ENCODE assay signal across 24 cellular contexts in the genomic region with DNA sequence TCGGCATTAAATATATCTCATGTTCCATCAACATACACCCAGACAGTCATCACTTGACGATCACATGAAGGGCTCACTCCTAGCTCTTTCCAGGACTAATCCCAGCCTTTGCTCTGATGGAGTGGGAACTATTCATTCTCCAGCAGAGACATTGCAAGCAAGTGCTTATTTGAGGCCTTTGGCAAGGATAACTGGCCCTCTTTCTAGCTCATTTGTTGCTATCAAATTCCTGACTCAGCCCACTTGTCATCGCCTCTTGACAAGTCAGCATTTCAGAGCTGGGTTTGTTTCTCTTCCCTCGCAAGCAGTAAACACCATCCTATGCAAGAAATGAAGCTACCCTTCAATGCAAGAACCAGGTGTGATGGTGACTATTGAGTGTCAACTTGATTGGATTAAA.
"Had no signal": no experiment of that assay in that cellular context is flagged by ENCODE, and none has a peak within 500 bp of the region (broad histone marks: within the 10 kb centered on the region; RNA-seq: fewer than 3 reads in every experiment).

No MANE protein-coding gene starts in this region.

- H3K36me3 Mint-ChIP-seq: activated naive CD8-positive, alpha-beta T cell treated with anti-CD3 and anti-CD28 coated beads, Interleukin-2, amount 10 ng/mL, durations not matched to agents 7 days and 5 days; WTC11 had no signal

- H3K27me3 Mint-ChIP-seq: activated naive CD8-positive, alpha-beta T cell treated with anti-CD3 and anti-CD28 coated beads, Interleukin-2, amount 10 ng/mL, durations not matched to agents 7 days and 5 days; T-helper 17 cell had no signal

- H3K4me1 ChIP-seq: adrenal gland, body of pancreas had no signal

- H3K27ac Mint-ChIP-seq: activated CD8-positive, alpha-beta T cell treated with anti-CD3 and anti-CD28 coated beads, Interleukin-2, amount 10 ng/mL, durations not matched to agents 7 days and 5 days; activated naive CD8-positive, alpha-beta T cell treated with anti-CD3 and anti-CD28 coated beads, Interleukin-2, amount 10 ng/mL, durations not matched to agents 7 days and 5 days; T-helper 17 cell; WTC11 had no signal

- H3K4me3 Mint-ChIP-seq: activated CD8-positive, alpha-beta T cell treated with anti-CD3 and anti-CD28 coated beads, Interleukin-2, amount 10 ng/mL, durations not matched to agents 7 days and 5 days; activated naive CD8-positive, alpha-beta T cell treated with anti-CD3 and anti-CD28 coated beads, Interleukin-2, amount 10 ng/mL, durations not matched to agents 7 days and 5 days; T-helper 17 cell; WTC11 had no signal

- ATAC-seq: activated CD8-positive, alpha-beta T cell treated with anti-CD3 and anti-CD28 coated beads, Interleukin-2, amount 10 ng/mL, durations not matched to agents 7 days and 5 days; body of pancreas; Panc1; T-helper 17 cell; WTC11 had no signal

- DNase-seq: activated CD4-positive, alpha-beta T cell treated with anti-CD3 and anti-CD28 coated beads for 48 hours; activated CD4-positive, alpha-beta T cell treated with anti-CD3 and anti-CD28 coated beads, Interleukin-2, amount 50 U/mL, for 4 hours; activated CD4-positive, CD25-positive, alpha-beta regulatory T cell treated with anti-CD3 and anti-CD28 coated beads, Interleukin-2, amount 50 U/mL, for 72 hours; activated CD8-positive, alpha-beta memory T cell treated with anti-CD3 and anti-CD28 coated beads, Interleukin-2, amount 50 U/mL, for 48 hours; activated CD8-positive, alpha-beta T cell treated with anti-CD3 and anti-CD28 coated beads, Interleukin-2, amount 10 ng/mL, durations not matched to agents 7 days and 5 days; activated naive CD4-positive, alpha-beta T cell treated with anti-CD3 and anti-CD28 coated beads, Interleukin-2, amount 50 U/mL, for 16 hours; activated naive CD8-positive, alpha-beta T cell treated with anti-CD3 and anti-CD28 coated beads, Interleukin-2, amount 10 ng/mL, durations not matched to agents 7 days and 5 days; activated T-cell treated with anti-CD3 and anti-CD28 coated beads, Interleukin-2, amount 50 U/mL, for 1 hour; adrenal gland; anterior cingulate cortex; body of pancreas; Kasumi-1; KBM-7; NCI-H1048; NCI-H146; NCI-H1930; NCI-H524; NCI-H748 treated with DMSO at 0.1 percent for 48 hours; OCI-M1; SIG-M5; T-helper 17 cell; T-helper 9 cell had no signal

- H3K27ac ChIP-seq: adrenal gland, body of pancreas had no signal

- H3K36me3 ChIP-seq: adrenal gland had no signal

- H3K9me3 ChIP-seq: adrenal gland, body of pancreas had no signal

- H3K4me1 Mint-ChIP-seq: activated naive CD8-positive, alpha-beta T cell treated with anti-CD3 and anti-CD28 coated beads, Interleukin-2, amount 10 ng/mL, durations not matched to agents 7 days and 5 days; T-helper 17 cell had no signal

- H3K4me3 ChIP-seq: adrenal gland, body of pancreas had no signal
